In the genomic region with DNA sequence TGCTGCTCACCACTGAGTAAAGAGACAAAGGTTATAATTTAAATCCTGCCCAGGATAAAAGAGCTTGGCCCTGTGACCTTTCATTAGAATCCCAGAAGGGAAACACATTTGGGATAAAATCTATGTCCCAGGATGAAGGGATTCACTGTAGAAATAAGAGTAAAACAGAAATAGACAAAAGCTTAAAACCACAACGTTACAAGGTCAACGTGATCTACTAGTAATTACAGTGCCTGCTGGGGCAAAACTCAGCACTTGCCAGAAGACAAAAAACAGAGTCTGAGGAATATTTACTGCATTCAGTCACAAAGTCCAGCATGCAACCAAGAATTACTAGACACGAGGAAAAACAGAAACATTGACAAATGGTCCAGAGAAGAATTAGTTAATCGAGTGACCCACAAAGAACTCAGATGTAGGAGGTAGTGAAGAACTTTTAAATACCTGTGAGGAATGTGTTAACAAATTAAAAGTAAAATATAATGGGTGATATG, we compare ENCODE assay signal across 34 cellular contexts.
"Had no signal": no experiment of that assay in that cellular context is flagged by ENCODE, and none has a peak within 500 bp of the region (broad histone marks: within the 10 kb centered on the region; RNA-seq: fewer than 3 reads in every experiment).

No MANE protein-coding gene starts in this region.

- H3K36me3 ChIP-seq: MG63 had no signal

- DNase-seq: Karpas-422, Kasumi-1, MG63, MM.1S, MV-4-11, NCI-H1048, NCI-H1092, NCI-H1092 treated with DMSO at 0.1 percent for 48 hours, NCI-H1105, NCI-H1105 treated with DMSO at 0.1 percent for 48 hours, NCI-H1417, NCI-H1417 treated with DMSO at 0.1 percent for 48 hours, NCI-H1436, NCI-H1436 treated with DMSO at 0.1 percent for 48 hours, NCI-H146, NCI-H1694, NCI-H1694 treated with DMSO at 0.1 percent for 48 hours, NCI-H187, NCI-H187 treated with DMSO at 0.1 percent for 48 hours, NCI-H1930, NCI-H2029, NCI-H2029 treated with DMSO at 0.1 percent for 48 hours, NCI-H2081, NCI-H2081 treated with DMSO at 0.1 percent for 48 hours, NCI-H2107, NCI-H2171, NCI-H2171 treated with DMSO at 0.1 percent for 48 hours, NCI-H2227 treated with DMSO at 0.1 percent for 48 hours, NCI-H226, NCI-H345, NCI-H446, NCI-H446 treated with DMSO at 0.1 percent for 48 hours, NCI-H510A, NCI-H510A treated with DMSO at 0.1 percent for 48 hours had no signal

- H3K4me3 ChIP-seq: MG63 had no signal
